ENCODE assay signal across 22 cellular contexts in the genomic region with DNA sequence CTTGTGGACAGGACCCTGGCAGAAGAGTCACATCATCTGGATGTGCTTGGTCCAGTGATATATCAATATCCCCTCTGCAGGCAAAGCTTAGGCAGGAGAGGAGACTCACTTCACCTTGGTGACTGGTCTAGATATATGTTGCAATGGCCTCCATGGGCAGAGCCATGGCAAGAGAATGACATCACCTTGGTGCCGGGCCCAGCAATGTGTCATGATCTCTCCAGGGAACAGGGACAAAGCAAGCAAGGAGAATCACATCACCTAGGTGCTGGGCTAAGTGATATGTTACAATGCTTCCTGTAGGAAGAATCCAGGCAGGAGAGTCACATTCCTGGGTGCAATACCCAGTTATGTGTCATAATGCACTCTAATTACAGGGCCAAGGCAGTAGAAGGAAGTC.
"Had no signal": no experiment of that assay in that cellular context is flagged by ENCODE, and none has a peak within 500 bp of the region (broad histone marks: within the 10 kb centered on the region; RNA-seq: fewer than 3 reads in every experiment).

No MANE protein-coding gene starts in this region.

- DNase-seq: colonic mucosa; effector memory CD4-positive, alpha-beta T cell; foreskin keratinocyte; heart left ventricle; kidney glomerular epithelial cell; left ventricle myocardium superior; lower lobe of right lung; naive thymus-derived CD8-positive, alpha-beta T cell; pancreas; sigmoid colon; stimulated activated CD4-positive, alpha-beta T cell treated with anti-CD3 and anti-CD28 coated beads, Interleukin-4, amount 100 ng/mL, for 4 hours; stimulated activated naive CD8-positive, alpha-beta T cell treated with anti-CD3 and anti-CD28 coated beads, Interleukin-15, Interleukin-2, amounts not matched to agents 100 U/mL and 50 U/mL, for 24 hours; substantia nigra; testis; tibial artery had no signal

- ATAC-seq: foreskin keratinocyte; gastroesophageal sphincter; heart left ventricle; left ventricle myocardium superior; lower lobe of right lung; naive thymus-derived CD8-positive, alpha-beta T cell; pancreas; stimulated activated memory B cell treated with anti-CD40 and anti-IgM and Interleukin-4, amounts not matched to agents 10 μg/mL and 1 μg/mL and 100 μg/mL, for 72 hours; stimulated activated naive CD8-positive, alpha-beta T cell treated with anti-CD3 and anti-CD28 coated beads, Interleukin-15, Interleukin-2, amounts not matched to agents 100 U/mL and 50 U/mL, for 24 hours had no signal

- H3K4me1 Mint-ChIP-seq: central memory CD8-positive, alpha-beta T cell; naive thymus-derived CD8-positive, alpha-beta T cell; stimulated activated memory B cell treated with anti-CD40 and anti-IgM and Interleukin-4, amounts not matched to agents 10 μg/mL and 1 μg/mL and 100 μg/mL, for 72 hours had no signal

- H3K27ac Mint-ChIP-seq: dendritic cell treated with granulocyte-macrophage colony-stimulating factor and Interleukin-4, amounts not matched to agents 40 ng/mL and 50 ng/mL, for 4 days; naive thymus-derived CD8-positive, alpha-beta T cell; stimulated activated memory B cell treated with anti-CD40 and anti-IgM and Interleukin-4, amounts not matched to agents 10 μg/mL and 1 μg/mL and 100 μg/mL, for 72 hours; type B pancreatic cell had no signal

- H3K9me3 Mint-ChIP-seq: stimulated activated memory B cell treated with anti-CD40 and anti-IgM and Interleukin-4, amounts not matched to agents 10 μg/mL and 1 μg/mL and 100 μg/mL, for 72 hours had no signal

- H3K27me3 ChIP-seq: colonic mucosa, foreskin keratinocyte, gastroesophageal sphincter, heart left ventricle, hepatocyte, pancreas, right atrium auricular region, sigmoid colon, testis, tibial artery had no signal

- H3K4me3 ChIP-seq: colonic mucosa, gastroesophageal sphincter, heart left ventricle, hepatocyte, lower lobe of right lung, pancreas, right atrium auricular region, sigmoid colon, testis, tibial artery had no signal

- H3K4me1 ChIP-seq: colonic mucosa, foreskin keratinocyte, gastroesophageal sphincter, heart left ventricle, lower lobe of right lung, pancreas, right atrium auricular region, sigmoid colon, testis, tibial artery had no signal

- H3K36me3 ChIP-seq: colonic mucosa, gastroesophageal sphincter, heart left ventricle, lower lobe of right lung, pancreas, right atrium auricular region, sigmoid colon, tibial artery had no signal

- H3K9me3 ChIP-seq: colonic mucosa, gastroesophageal sphincter, lower lobe of right lung, pancreas, right atrium auricular region, testis, tibial artery had no signal

- H3K27me3 Mint-ChIP-seq: central memory CD8-positive, alpha-beta T cell; dendritic cell treated with granulocyte-macrophage colony-stimulating factor and Interleukin-4, amounts not matched to agents 40 ng/mL and 50 ng/mL, for 4 days; naive thymus-derived CD8-positive, alpha-beta T cell; stimulated activated memory B cell treated with anti-CD40 and anti-IgM and Interleukin-4, amounts not matched to agents 10 μg/mL and 1 μg/mL and 100 μg/mL, for 72 hours; type B pancreatic cell had no signal

- H3K27ac ChIP-seq: colonic mucosa, foreskin keratinocyte, gastroesophageal sphincter, heart left ventricle, hepatocyte, lower lobe of right lung, pancreas, right atrium auricular region, sigmoid colon, testis, tibial artery had no signal

- H3K36me3 Mint-ChIP-seq: stimulated activated memory B cell treated with anti-CD40 and anti-IgM and Interleukin-4, amounts not matched to agents 10 μg/mL and 1 μg/mL and 100 μg/mL, for 72 hours; type B pancreatic cell had no signal

- H3K4me3 Mint-ChIP-seq: central memory CD8-positive, alpha-beta T cell; dendritic cell treated with granulocyte-macrophage colony-stimulating factor and Interleukin-4, amounts not matched to agents 40 ng/mL and 50 ng/mL, for 4 days; naive thymus-derived CD8-positive, alpha-beta T cell; stimulated activated memory B cell treated with anti-CD40 and anti-IgM and Interleukin-4, amounts not matched to agents 10 μg/mL and 1 μg/mL and 100 μg/mL, for 72 hours; type B pancreatic cell had no signal
